Comparison of ENCODE assay signal across 12 cellular contexts in the genomic region with DNA sequence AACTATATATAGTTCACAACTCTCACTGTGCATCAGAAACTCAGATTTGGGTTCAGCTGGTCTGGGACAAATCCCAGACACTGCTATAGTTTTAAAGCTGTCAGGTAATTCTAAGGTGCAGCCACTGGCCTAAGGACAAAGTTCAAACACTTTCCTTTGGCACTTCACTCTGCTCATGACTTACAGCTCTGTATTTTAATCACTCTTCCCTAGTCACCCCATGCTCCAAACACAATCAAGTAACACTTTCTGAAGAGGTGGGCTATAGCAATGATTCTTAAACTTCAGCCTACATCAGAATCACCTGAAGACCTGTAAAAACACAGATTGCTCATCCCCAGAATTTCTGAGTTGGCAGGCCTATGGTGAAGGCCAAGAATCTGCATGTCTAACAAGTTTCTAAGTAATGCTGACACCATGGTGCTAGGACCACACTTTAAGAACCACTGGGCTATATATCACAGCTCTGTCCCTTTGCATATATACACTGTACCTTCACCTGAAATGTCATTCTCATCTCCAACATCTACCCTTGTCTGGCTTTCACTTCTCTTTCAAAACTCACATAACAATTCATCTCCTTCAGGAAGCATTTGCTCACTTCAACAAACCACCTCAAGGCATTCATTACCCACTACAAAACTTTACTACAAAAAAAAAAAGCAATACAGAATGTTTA. TPM values are rescaled to one million over a fixed set of nuclear protein-coding genes. Genes with fewer than 3 reads are reported as not detected.
A peak's percentile ranks its signal among the peaks of the same experiment; 100 is the strongest.
DNase-seq lines count a peak whose midpoint lies in the region; ATAC-seq and TF ChIP-seq lines count a peak whose summit lies in the region.
"Had no signal": no experiment of that assay in that cellular context is flagged by ENCODE, and none has a peak within 500 bp of the region (broad histone marks: within the 10 kb centered on the region; RNA-seq: fewer than 3 reads in every experiment).

No MANE protein-coding gene starts in this region.

- no peak for DNase-seq in natural killer cell treated with Interleukin-12 subunit alpha and Interleukin-12 subunit beta and Interleukin-15 and Interleukin-18, amount 100 ng/mL, for 72 hours (ENCODE audit: low spot score)
- DNase-seq in middle frontal gyrus (ENCODE audit: extremely low spot score, low spot score) (no peak), HK-2 (ENCODE audit: unreplicated experiment) (no peak), AML-193 (lab: John Stamatoyannopoulos, UW) (no peak)
- DNase-seq: central memory CD4-positive, alpha-beta T cell; GOT3; spleen had no signal

- H3K4me3 ChIP-seq in Loucy (ENCODE audit: low read length, poor library complexity, severe bottlenecking): no peak overlapping the region
- H3K4me3 ChIP-seq: SJSA1, spleen had no signal

- H3K4me1 ChIP-seq in Loucy (ENCODE audit: insufficient read depth, low read length, poor library complexity, severe bottlenecking): peaks cover 45% of the 10 kb centered on the region

- H3F3A ChIP-seq in Loucy (ENCODE audit: low read depth): no peaks in the 10 kb centered on the region

- H3K9me2 ChIP-seq in Loucy (replicated peaks; ENCODE audit: low read depth, low read length): no peaks in the 10 kb centered on the region

- H3K27me3 ChIP-seq in Loucy (ENCODE audit: insufficient read depth, low read length, poor library complexity, severe bottlenecking): no peaks in the 10 kb centered on the region
- H3K27me3 ChIP-seq: foreskin keratinocyte, SJSA1, spleen had no signal

- H3K79me2 ChIP-seq in Loucy (ENCODE audit: insufficient read depth, low read length): peaks cover 100% of the 10 kb centered on the region

- no peak for TF ChIP-seq CTCF in Loucy (conservative IDR thresholded peaks at IDR 0.05; ENCODE audit: low read length)

- peak overlapping the region; percentile 12 for H3K4me2 ChIP-seq in Loucy (ENCODE audit: low read depth, low read length, poor library complexity, severe bottlenecking)

- H3K9ac ChIP-seq in Loucy (ENCODE audit: low read depth, low read length, poor library complexity, severe bottlenecking): no peak overlapping the region

- ATAC-seq in GM18868 (IDR thresholded peaks at IDR 0.05; ENCODE audit: unreplicated experiment) (peak; percentile 71), GM21619 (IDR thresholded peaks at IDR 0.05; ENCODE audit: unreplicated experiment) (peak; percentile 49)
- no peak for ATAC-seq in natural killer cell treated with Interleukin-12 subunit alpha and Interleukin-12 subunit beta and Interleukin-15 and Interleukin-18, amount 100 ng/mL, for 72 hours

- no peak overlapping the region for H3K27ac Mint-ChIP-seq in natural killer cell treated with Interleukin-12 subunit alpha and Interleukin-12 subunit beta and Interleukin-15 and Interleukin-18, amount 100 ng/mL, for 72 hours

- H2AFZ ChIP-seq in Loucy (ENCODE audit: low read length): no peak overlapping the region

- H3K36me3 Mint-ChIP-seq in natural killer cell treated with Interleukin-12 subunit alpha and Interleukin-12 subunit beta and Interleukin-15 and Interleukin-18, amount 100 ng/mL, for 72 hours: no peaks in the 10 kb centered on the region

- H3K4me3 Mint-ChIP-seq in natural killer cell treated with Interleukin-12 subunit alpha and Interleukin-12 subunit beta and Interleukin-15 and Interleukin-18, amount 100 ng/mL, for 72 hours: peak overlapping the region; percentile 1

- H3K9me3 Mint-ChIP-seq in natural killer cell treated with Interleukin-12 subunit alpha and Interleukin-12 subunit beta and Interleukin-15 and Interleukin-18, amount 100 ng/mL, for 72 hours: no peaks in the 10 kb centered on the region

- H3K9me3 ChIP-seq in Loucy (ENCODE audit: insufficient read depth, low read depth, low read length): no peaks in the 10 kb centered on the region
- H3K9me3 ChIP-seq: SJSA1, spleen had no signal

- peaks cover under 1% of the 10 kb centered on the region; the same call in 1 of the 2 replicates for H3K36me3 ChIP-seq in Loucy (ENCODE audit: insufficient read depth, low read length)

- no peaks in the 10 kb centered on the region for H3K27me3 Mint-ChIP-seq in natural killer cell treated with Interleukin-12 subunit alpha and Interleukin-12 subunit beta and Interleukin-15 and Interleukin-18, amount 100 ng/mL, for 72 hours

- peaks cover 46 to 59% of the 10 kb centered on the region in 2 donors for H3K4me1 Mint-ChIP-seq in natural killer cell treated with Interleukin-12 subunit alpha and Interleukin-12 subunit beta and Interleukin-15 and Interleukin-18, amount 100 ng/mL, for 72 hours (ENCODE audit: low read depth in 2 of 2)

- peaks cover 55% of the 10 kb centered on the region for H4K20me1 ChIP-seq in Loucy (ENCODE audit: insufficient read depth, low read length, poor library complexity, severe bottlenecking)

RNA-seq across cellular contexts. Expression of a gene that starts 21.4 kb away (rescaled TPM):
- total RNA-seq in natural killer cell treated with Interleukin-12 subunit alpha and Interleukin-12 subunit beta and Interleukin-15 and Interleukin-18, amount 100 ng/mL, for 72 hours: 10 to 100 TPM; 48.7 to 88.7 TPM

Comparison
In these comparisons a context has a peak if more than half of its experiments do, and no peak if none do; other contexts are left out.
1. ATAC-seq: peak in GM18868 (single experiment) and GM21619 (single experiment); none in natural killer cell treated with Interleukin-12 subunit alpha and Interleukin-12 subunit beta and Interleukin-15 and Interleukin-18, amount 100 ng/mL, for 72 hours (0 of 2).